ENCODE assay signal across 24 cellular contexts in genomic region chr6:64996301-64996700, GRCh38.
"Had no signal": no experiment of that assay in that cellular context is flagged by ENCODE, and none has a peak within 500 bp of the region (broad histone marks: within the 10 kb centered on the region; RNA-seq: fewer than 3 reads in every experiment).

No MANE protein-coding gene starts in this region.

- DNase-seq: dermis blood vessel endothelial cell; effector memory CD4-positive, alpha-beta T cell; hypothalamus; immature natural killer cell; left ventricle myocardium superior; lower lobe of right lung; mucosa of descending colon; naive B cell; stimulated activated CD4-positive, alpha-beta T cell treated with anti-CD3 and anti-CD28 coated beads, Interleukin-2, amount 100 ng/mL, for 24 hours; stimulated activated CD4-positive, alpha-beta T cell treated with anti-CD3 and anti-CD28 coated beads, Interleukin-4, amount 100 ng/mL, for 24 hours; stimulated activated naive CD4-positive, alpha-beta T cell treated with Interleukin-2 at 50 U/mL for 16 hours; stomach; thyroid gland had no signal

- H3K4me1 ChIP-seq: esophagus muscularis mucosa, lower lobe of right lung, parathyroid adenoma, right atrium auricular region, stomach, thyroid gland had no signal

- H3K36me3 ChIP-seq: esophagus muscularis mucosa, lower lobe of right lung, right atrium auricular region, stomach, thyroid gland had no signal

- H3K27me3 ChIP-seq: esophagus muscularis mucosa, right atrium auricular region, stomach, thyroid gland had no signal

- H3K9ac ChIP-seq: parathyroid adenoma had no signal

- H3K9me3 ChIP-seq: esophagus muscularis mucosa, lower lobe of right lung, mucosa of descending colon, right atrium auricular region, stomach, thyroid gland had no signal

- H3K27ac Mint-ChIP-seq: immature natural killer cell; mesothelial cell of epicardium; naive B cell; natural killer cell treated with Interleukin-12 subunit alpha and Interleukin-12 subunit beta and Interleukin-15 and Interleukin-18, amount 100 ng/mL, for 72 hours; progenitor cell of endocrine pancreas; stimulated activated effector memory CD8-positive, alpha-beta T cell treated with anti-CD3 and anti-CD28 coated beads, Interleukin-12 subunit alpha, Interleukin-12 subunit beta, amount 100 ng/mL, for 72 hours; type B pancreatic cell had no signal

- H2AFZ ChIP-seq: parathyroid adenoma had no signal

- H3K4me3 Mint-ChIP-seq: immature natural killer cell; mesothelial cell of epicardium; naive B cell; natural killer cell treated with Interleukin-12 subunit alpha and Interleukin-12 subunit beta and Interleukin-15 and Interleukin-18, amount 100 ng/mL, for 72 hours; neural crest cell; stimulated activated effector memory CD8-positive, alpha-beta T cell treated with anti-CD3 and anti-CD28 coated beads, Interleukin-12 subunit alpha, Interleukin-12 subunit beta, amount 100 ng/mL, for 72 hours; type B pancreatic cell had no signal

- ATAC-seq: left ventricle myocardium superior; lower lobe of right lung; mucosa of descending colon; natural killer cell treated with Interleukin-12 subunit alpha and Interleukin-12 subunit beta and Interleukin-15 and Interleukin-18, amount 100 ng/mL, for 72 hours; sciatic nerve; stimulated activated effector memory CD8-positive, alpha-beta T cell treated with anti-CD3 and anti-CD28 coated beads, Interleukin-12 subunit alpha, Interleukin-12 subunit beta, amount 100 ng/mL, for 72 hours had no signal

- H3K4me3 ChIP-seq: coronary artery, esophagus muscularis mucosa, lower lobe of right lung, mucosa of descending colon, right atrium auricular region, stomach, thyroid gland had no signal

- H3K27ac ChIP-seq: coronary artery, esophagus muscularis mucosa, lower lobe of right lung, parathyroid adenoma, right atrium auricular region, stomach, thyroid gland had no signal

- H3K9me3 Mint-ChIP-seq: neural crest cell, type B pancreatic cell had no signal

- H3K79me2 ChIP-seq: parathyroid adenoma had no signal

- H3K36me3 Mint-ChIP-seq: immature natural killer cell; mesothelial cell of epicardium; naive B cell; stimulated activated effector memory CD8-positive, alpha-beta T cell treated with anti-CD3 and anti-CD28 coated beads, Interleukin-12 subunit alpha, Interleukin-12 subunit beta, amount 100 ng/mL, for 72 hours; type B pancreatic cell had no signal

- H3K27me3 Mint-ChIP-seq: naive B cell; natural killer cell treated with Interleukin-12 subunit alpha and Interleukin-12 subunit beta and Interleukin-15 and Interleukin-18, amount 100 ng/mL, for 72 hours; progenitor cell of endocrine pancreas; type B pancreatic cell had no signal

- H3K4me1 Mint-ChIP-seq: immature natural killer cell; naive B cell; neural crest cell; stimulated activated effector memory CD8-positive, alpha-beta T cell treated with anti-CD3 and anti-CD28 coated beads, Interleukin-12 subunit alpha, Interleukin-12 subunit beta, amount 100 ng/mL, for 72 hours had no signal
